ENCODE assay signal across 12 cellular contexts in genomic region chr3:72977060-72977459, GRCh38. TPM values are rescaled to one million over a fixed set of nuclear protein-coding genes. Genes with fewer than 3 reads are reported as not detected.
DNase-seq lines count a peak whose midpoint lies in the region; ATAC-seq, FAIRE-seq and TF ChIP-seq lines count a peak whose summit lies in the region.
"Had no signal": no experiment of that assay in that cellular context is flagged by ENCODE, and none has a peak within 500 bp of the region (broad histone marks: within the 10 kb centered on the region; RNA-seq: fewer than 3 reads in every experiment).

No MANE protein-coding gene starts in this region.

- dilution Hi-C loops in mammary epithelial cell (cut with HindIII; ENCODE audit: low sequenced_read_pairs), result no loop called here

- in situ Hi-C loops in mammary epithelial cell (cut with MboI; ENCODE audit: low sequenced_read_pairs in 2 of 2), result no loop called here

- H3K36me3 Mint-ChIP-seq in MCF 10A (ENCODE audit: insufficient read depth, unreplicated experiment), result peaks cover 2% of the 10 kb centered on the region
- H3K36me3 Mint-ChIP-seq in astrocyte (ENCODE audit: low read depth, unreplicated experiment), result peaks cover 20% of the 10 kb centered on the region
- H3K36me3 Mint-ChIP-seq in activated naive CD4-positive, alpha-beta T cell treated with anti-CD3 and anti-CD28 coated beads for 36 hours (ENCODE audit: low read depth), result no peaks in the 10 kb centered on the region

- H3K4me3 Mint-ChIP-seq in MCF 10A (ENCODE audit: unreplicated experiment) (no peak overlapping the region), astrocyte (ENCODE audit: unreplicated experiment) (no peak overlapping the region)
- no peak overlapping the region for H3K4me3 Mint-ChIP-seq in activated naive CD4-positive, alpha-beta T cell treated with anti-CD3 and anti-CD28 coated beads for 36 hours

- H3K27ac Mint-ChIP-seq in MCF 10A (ENCODE audit: low read depth, unreplicated experiment), result no peak overlapping the region
- no peak overlapping the region for H3K27ac Mint-ChIP-seq in astrocyte (ENCODE audit: unreplicated experiment)
- no peak overlapping the region for H3K27ac Mint-ChIP-seq in activated naive CD4-positive, alpha-beta T cell treated with anti-CD3 and anti-CD28 coated beads for 36 hours

- 100% methylated on average over 2 of the region's 2 CpGs for WGBS in mammary epithelial cell (ENCODE audit: low coverage, missing lambda C conversion rate)

- H3K4me3 ChIP-seq in mammary epithelial cell (replicated peaks in 1 of 3; ENCODE audit: insufficient read depth in 1 of 3, low read depth in 2 of 3, low read length in 3 of 3), result no peak overlapping the region
- no peak overlapping the region for H3K4me3 ChIP-seq in astrocyte (ENCODE audit: insufficient read depth, low read depth, low read length)
- H3K4me3 ChIP-seq in upper lobe of right lung, result no peak overlapping the region
- H3K4me3 ChIP-seq: BLaER1 treated with 17β-estradiol and CSF1 and Interleukin-3, amounts not matched to agents 10 nM and 100 nM; suprapubic skin had no signal

- peak; percentile 51 for DNase-seq in MCF 10A (ENCODE audit: unreplicated experiment)
- DNase-seq in mammary epithelial cell, result no peak
- DNase-seq in astrocyte (ENCODE audit: low read depth), result no peak
- DNase-seq in upper lobe of right lung, result no peak
- no peak for DNase-seq in activated naive CD4-positive, alpha-beta T cell treated with anti-CD3 and anti-CD28 coated beads for 36 hours
- DNase-seq in NCI-H2107 (lab: John Stamatoyannopoulos, UW), result no peak
- DNase-seq in HEK293T (ENCODE audit: extremely low spot score), result no peak
- DNase-seq: NCI-H748 treated with DMSO at 0.1 percent for 48 hours, right cardiac atrium had no signal

- ATAC-seq in HG03354 (IDR thresholded peaks at IDR 0.05; ENCODE audit: poor library complexity, severe bottlenecking, unreplicated experiment), result peak; percentile 55
- ATAC-seq in upper lobe of right lung, result no peak
- ATAC-seq: right cardiac atrium had no signal

- no peak for FAIRE-seq in astrocyte (lab: Jason Lieb, UNC)

- H3K4me1 Mint-ChIP-seq in MCF 10A (ENCODE audit: insufficient read depth, unreplicated experiment) (peaks cover 6% of the 10 kb centered on the region), astrocyte (ENCODE audit: low read depth, unreplicated experiment) (peaks cover 3% of the 10 kb centered on the region)
- peaks cover 10% of the 10 kb centered on the region for H3K4me1 Mint-ChIP-seq in activated naive CD4-positive, alpha-beta T cell treated with anti-CD3 and anti-CD28 coated beads for 36 hours (ENCODE audit: low read depth)

- H3K9me3 ChIP-seq in mammary epithelial cell (replicated peaks; ENCODE audit: insufficient read depth, low read length) (no peaks in the 10 kb centered on the region), astrocyte (ENCODE audit: insufficient read depth, low read depth, low read length) (no peaks in the 10 kb centered on the region), upper lobe of right lung (no peaks in the 10 kb centered on the region)
- H3K9me3 ChIP-seq: suprapubic skin had no signal

- TF ChIP-seq CTCF in MCF 10A (IDR thresholded peaks at IDR 0.05; ENCODE audit: unreplicated experiment) (no peak), mammary epithelial cell (conservative IDR thresholded peaks at IDR 0.05 in 1 of 2, IDR thresholded peaks at IDR 0.05 in 1 of 2; ENCODE audit: extremely low read depth in 1 of 2, insufficient read depth in 1 of 2, low read depth in 1 of 2, low read length in 2 of 2) (no peak), astrocyte (IDR thresholded peaks at IDR 0.05; ENCODE audit: insufficient read depth, low read depth, low read length) (peak; percentile 23), upper lobe of right lung (IDR thresholded peaks at IDR 0.05) (peak; percentile 14)

- no peak overlapping the region for H3K9ac ChIP-seq in mammary epithelial cell (ENCODE audit: insufficient read depth, low read length)
- no peak overlapping the region for H3K9ac ChIP-seq in astrocyte (ENCODE audit: low read length)
- H3K9ac ChIP-seq: BLaER1 treated with 17β-estradiol and CSF1 and Interleukin-3, amounts not matched to agents 10 nM and 100 nM had no signal

- H2AFZ ChIP-seq in mammary epithelial cell (ENCODE audit: low read depth, low read length), result no peak overlapping the region
- no peak overlapping the region for H2AFZ ChIP-seq in astrocyte (ENCODE audit: low read depth, low read length)

- H4K20me1 ChIP-seq in mammary epithelial cell (ENCODE audit: insufficient read depth, low read length) (no peaks in the 10 kb centered on the region), astrocyte (ENCODE audit: insufficient read depth, low read length) (no peaks in the 10 kb centered on the region)
- H4K20me1 ChIP-seq: BLaER1 treated with 17β-estradiol and CSF1 and Interleukin-3, amounts not matched to agents 10 nM and 100 nM had no signal

- H3K4me2 ChIP-seq in mammary epithelial cell (ENCODE audit: insufficient read depth, low read depth, low read length), result no peak overlapping the region
- no peak overlapping the region for H3K4me2 ChIP-seq in astrocyte (ENCODE audit: low read length)

- CTCF ChIA-PET in MCF 10A (lab: Yijun Ruan, JAX) (interaction anchor here (0.8 kb wide), 1 partner anchor 16 kb away, joined by 3 read pairs; no protein-coding TSS in a partner anchor), mammary epithelial cell (lab: Charles Lee; ENCODE audit: low non-redundant PET) (no interaction called here), HEK293T (lab: Yijun Ruan, JAX) (no interaction called here)
- CTCF ChIA-PET in activated naive CD4-positive, alpha-beta T cell treated with anti-CD3 and anti-CD28 coated beads for 36 hours (lab: Charles Lee), result no interaction called here

- H3K27me3 ChIP-seq in mammary epithelial cell (ENCODE audit: insufficient read depth, low read length) (no peaks in the 10 kb centered on the region), astrocyte (ENCODE audit: insufficient read depth, low read length) (no peaks in the 10 kb centered on the region), upper lobe of right lung (no peaks in the 10 kb centered on the region)
- H3K27me3 ChIP-seq: BLaER1 treated with 17β-estradiol and CSF1 and Interleukin-3, amounts not matched to agents 10 nM and 100 nM; suprapubic skin had no signal

- H3K4me1 ChIP-seq in mammary epithelial cell (ENCODE audit: insufficient read depth, low read length), result peaks cover 13% of the 10 kb centered on the region
- no peaks in the 10 kb centered on the region for H3K4me1 ChIP-seq in astrocyte (ENCODE audit: insufficient read depth, low read length)
- H3K4me1 ChIP-seq in upper lobe of right lung, result no peaks in the 10 kb centered on the region
- H3K4me1 ChIP-seq: suprapubic skin had no signal

- no peak overlapping the region for H3K27ac ChIP-seq in mammary epithelial cell (ENCODE audit: insufficient read depth, low read depth, low read length)
- H3K27ac ChIP-seq in astrocyte (ENCODE audit: low read depth, low read length), result no peak overlapping the region
- H3K27ac ChIP-seq in upper lobe of right lung, result no peak overlapping the region
- H3K27ac ChIP-seq: suprapubic skin had no signal

- H3K36me3 ChIP-seq in mammary epithelial cell (ENCODE audit: insufficient read depth, low read length), result no peaks in the 10 kb centered on the region
- no peaks in the 10 kb centered on the region for H3K36me3 ChIP-seq in astrocyte (ENCODE audit: insufficient read depth, low read length)
- no peaks in the 10 kb centered on the region for H3K36me3 ChIP-seq in upper lobe of right lung
- H3K36me3 ChIP-seq: BLaER1 treated with 17β-estradiol and CSF1 and Interleukin-3, amounts not matched to agents 10 nM and 100 nM; suprapubic skin had no signal

- H3K79me2 ChIP-seq in mammary epithelial cell (ENCODE audit: insufficient read depth, low read length) (no peaks in the 10 kb centered on the region), astrocyte (ENCODE audit: insufficient read depth, low read length) (no peaks in the 10 kb centered on the region)

- intact Hi-C loops in MCF 10A (cut with micrococcal nuclease), result no loop called here
- intact Hi-C loops in mammary epithelial cell (cut with micrococcal nuclease), result no loop called here
- intact Hi-C loops in upper lobe of right lung (cut with DNase I), result no loop called here
- intact Hi-C loops in activated naive CD4-positive, alpha-beta T cell treated with anti-CD3 and anti-CD28 coated beads for 36 hours (cut with micrococcal nuclease), result loop anchor here (1.0 to 2.0 kb wide), 5 partner anchors 11 to 60 kb away; no protein-coding TSS in a partner anchor

- H3K9me3 Mint-ChIP-seq in MCF 10A (ENCODE audit: unreplicated experiment) (no peaks in the 10 kb centered on the region), astrocyte (ENCODE audit: unreplicated experiment) (no peaks in the 10 kb centered on the region)
- H3K9me3 Mint-ChIP-seq in activated naive CD4-positive, alpha-beta T cell treated with anti-CD3 and anti-CD28 coated beads for 36 hours, result no peaks in the 10 kb centered on the region

- BruUV-seq in MCF 10A (replicated peaks; lab: Mats Ljungman, UMichigan) (no TSS peak), mammary epithelial cell (replicated peaks; lab: Mats Ljungman, UMichigan) (no TSS peak)

- H3K27me3 Mint-ChIP-seq in MCF 10A (ENCODE audit: insufficient read depth, unreplicated experiment) (no peaks in the 10 kb centered on the region), astrocyte (ENCODE audit: low read depth, unreplicated experiment) (no peaks in the 10 kb centered on the region)
- H3K27me3 Mint-ChIP-seq in activated naive CD4-positive, alpha-beta T cell treated with anti-CD3 and anti-CD28 coated beads for 36 hours (ENCODE audit: low read depth), result no peaks in the 10 kb centered on the region

- POLR2A ChIA-PET in MCF 10A (lab: Yijun Ruan, JAX), result interaction anchor here (0.7 kb wide), 1 partner anchor 17 kb away, joined by 3 read pairs; no protein-coding TSS in a partner anchor
- POLR2A ChIA-PET in HEK293T (lab: Yijun Ruan, JAX), result no interaction called here

TF ChIP-seq in HEK293T, 16 proteins besides CTCF, POLR2A, EP300 and RAD21:
- TF ChIP-seq SUZ12 (IDR thresholded peaks at IDR 0.05) (no peak), FOXA1 (IDR thresholded peaks at IDR 0.05) (no peak), FOXM1 (IDR thresholded peaks at IDR 0.05; ENCODE audit: borderline replicate concordance) (no peak), FOXK2 (IDR thresholded peaks at IDR 0.05) (no peak), LEF1 (IDR thresholded peaks at IDR 0.05; ENCODE audit: borderline replicate concordance) (no peak)
TF ChIP-seq in HEK293T: peak in this region for 0.

RNA-seq across cellular contexts. Expression of gene PPP4R2, which starts 19.6 kb away (rescaled TPM):
- total RNA-seq in MCF 10A (2022) (86.3 and 105 TPM in 2 replicates), mammary epithelial cell (10 to 100 TPM; 57.0 to 74.4 TPM), astrocyte (98.5 and 99.3 TPM in 2 replicates), upper lobe of right lung (65.7 TPM)
- polyA plus RNA-seq in mammary epithelial cell, result 13.5 TPM
- 14.8 TPM for polyA minus RNA-seq in mammary epithelial cell
- 10 to 100 TPM; 68.1 to 71.6 TPM for total RNA-seq in activated naive CD4-positive, alpha-beta T cell treated with anti-CD3 and anti-CD28 coated beads for 36 hours

Comparison
In these comparisons a context has a peak if more than half of its experiments do, and no peak if none do; other contexts are left out.
1. CTCF ChIP-seq: peak in astrocyte (single experiment) and upper lobe of right lung (single experiment); none in MCF 10A (single experiment) and mammary epithelial cell (0 of 2).